In genomic region chr12:53757095-53757770, GRCh38 we compare ENCODE assay signal across 8 cellular contexts. TPM values are rescaled to one million over a fixed set of nuclear protein-coding genes. Genes with fewer than 3 reads are reported as not detected.
DNase-seq lines count a peak whose midpoint lies in the region; ATAC-seq and TF ChIP-seq lines count a peak whose summit lies in the region.

No MANE protein-coding gene starts in this region.

- no peak overlapping the region for H3K27ac Mint-ChIP-seq in Calu3 (ENCODE audit: unreplicated experiment)

- no peak overlapping the region for H2AFZ ChIP-seq in PC-9

- H3K27me3 Mint-ChIP-seq in Calu3 (ENCODE audit: unreplicated experiment): peaks cover 48% of the 10 kb centered on the region

- H3K9me3 ChIP-seq in PC-9 (ENCODE audit: insufficient read depth, low read depth) (no peaks in the 10 kb centered on the region), gastroesophageal sphincter (no peaks in the 10 kb centered on the region), thyroid gland (no peaks in the 10 kb centered on the region)

- no peak for TF ChIP-seq EP300 in gastroesophageal sphincter (IDR thresholded peaks at IDR 0.05)

- CTCF ChIA-PET in Calu3 (lab: Charles Lee) (interaction anchor here (0.7 to 1.8 kb wide), 11 partner anchors 11 to 1999 kb away, joined by 3 to 20 read pairs (median 6); no protein-coding TSS in a partner anchor), PC-9 (lab: Charles Lee) (interaction anchor here (0.7 to 1.7 kb wide), 5 partner anchors 8 to 658 kb away, joined by 3 to 9 read pairs (median 4); no protein-coding TSS in a partner anchor)

- no peaks in the 10 kb centered on the region for H3K4me1 Mint-ChIP-seq in Calu3 (ENCODE audit: low read depth, unreplicated experiment)

- POLR2A ChIA-PET in PC-9 (lab: Charles Lee; ENCODE audit: unreplicated experiment): no interaction called here

- H3K79me2 ChIP-seq in PC-9 (ENCODE audit: low read depth): no peaks in the 10 kb centered on the region

- WGBS in gastroesophageal sphincter (ENCODE audit: low coverage in 1 of 2), 2 donors: 9 to 21% methylated on average over 3 to 10 of the region's 17 CpGs
- 7 to 8% methylated on average over 15 to 17 of the region's 17 CpGs for WGBS in thyroid gland, 2 donors

- no peak overlapping the region for H3K4me3 ChIP-seq in PC-9
- H3K4me3 ChIP-seq in gastroesophageal sphincter: no peak overlapping the region
- no peak overlapping the region for H3K4me3 ChIP-seq in thyroid gland (replicated peaks in 1 of 3)

- H3K9me3 Mint-ChIP-seq in Calu3 (ENCODE audit: low read depth, unreplicated experiment): no peaks in the 10 kb centered on the region

- peak; percentile 93 for DNase-seq in Calu3
- peak; percentile 91 for DNase-seq in GM20000 (ENCODE audit: low spot score)
- DNase-seq in HT-29 (ENCODE audit: low spot score): peak; percentile 87
- peak in 1 of 2 experiments; percentile 49 for DNase-seq in PC-9
- peak; percentile 70 for DNase-seq in activated T-helper 9 cell treated with anti-CD3 and anti-CD28 coated beads, Interleukin-2, amount 50 U/mL, for 16 hours (ENCODE audit: low read depth)
- DNase-seq in occipital lobe (lab: John Stamatoyannopoulos, UW): peak; percentile 27
- peak; percentile 75 to 79 for DNase-seq in thyroid gland

- BruUV-seq in Calu3 (replicated peaks; lab: Mats Ljungman, UMichigan) (no TSS peak), PC-9 (replicated peaks; lab: Mats Ljungman, UMichigan) (no TSS peak)

- no peaks in the 10 kb centered on the region for H3F3A ChIP-seq in PC-9 (ENCODE audit: insufficient read depth, low read depth)

- peak; percentile 61 for ATAC-seq in gastroesophageal sphincter

- H3K4me1 ChIP-seq in PC-9 (replicated peaks; ENCODE audit: insufficient read depth) (0 out of 2 replicates have a peak, but pooled peaks cover 10% of the 10 kb centered on the region), gastroesophageal sphincter (peaks cover 0 to 17% (median under 1%) of the 10 kb centered on the region in 3 donors), thyroid gland (peaks cover 17 to 22% of the 10 kb centered on the region in 2 donors)

- no peaks in the 10 kb centered on the region for H3K9me2 ChIP-seq in PC-9 (ENCODE audit: insufficient read depth)

- no peaks in the 10 kb centered on the region for H3K27me3 ChIP-seq in PC-9 (ENCODE audit: insufficient read depth, low read depth)
- peaks cover 52% of the 10 kb centered on the region for H3K27me3 ChIP-seq in gastroesophageal sphincter
- no peaks in the 10 kb centered on the region for H3K27me3 ChIP-seq in thyroid gland

- no peak overlapping the region for H3K4me3 Mint-ChIP-seq in Calu3 (ENCODE audit: low read depth, unreplicated experiment)

- no peak overlapping the region for H3K4me2 ChIP-seq in PC-9

- intact Hi-C loops in Calu3 (cut with micrococcal nuclease; ENCODE audit: unreplicated experiment): no loop called here
- intact Hi-C loops in PC-9 (cut with micrococcal nuclease; ENCODE audit: unreplicated experiment): no loop called here
- intact Hi-C loops in thyroid gland (cut with DNase I): no loop called here

- H3K36me3 Mint-ChIP-seq in Calu3 (ENCODE audit: insufficient read depth, unreplicated experiment): no peaks in the 10 kb centered on the region

- TF ChIP-seq CTCF in Calu3 (IDR thresholded peaks at IDR 0.05; ENCODE audit: unreplicated experiment) (peak; percentile 94), GM20000 (IDR thresholded peaks at IDR 0.05; ENCODE audit: extremely low read depth, missing control alignments) (peak; percentile 88), PC-9 (conservative IDR thresholded peaks at IDR 0.05) (peak; percentile 86), gastroesophageal sphincter (IDR thresholded peaks at IDR 0.05) (peak; percentile 68 to 89 (median 82)), thyroid gland (IDR thresholded peaks at IDR 0.05) (peak; percentile 74 to 99 (median 82))

- H3K27ac ChIP-seq in PC-9: no peak overlapping the region
- H3K27ac ChIP-seq in gastroesophageal sphincter: no peak overlapping the region
- no peak overlapping the region for H3K27ac ChIP-seq in thyroid gland

- no peaks in the 10 kb centered on the region for H3K36me3 ChIP-seq in PC-9 (ENCODE audit: low read depth)
- no peaks in the 10 kb centered on the region for H3K36me3 ChIP-seq in gastroesophageal sphincter
- no peaks in the 10 kb centered on the region for H3K36me3 ChIP-seq in thyroid gland

- TF ChIP-seq POLR2A in gastroesophageal sphincter (IDR thresholded peaks at IDR 0.05) (no peak), thyroid gland (IDR thresholded peaks at IDR 0.05) (no peak)

- H4K20me1 ChIP-seq in PC-9 (ENCODE audit: insufficient read depth): no peaks in the 10 kb centered on the region

RNA-seq across cellular contexts. Expression of gene CISTR, which starts 5.5 kb away (rescaled TPM):
- not detected in 2 replicates for total RNA-seq in Calu3 (2022)
- not detected in 2 replicates for total RNA-seq in HT-29 (2014; rRNA removed; shearing (Covaris generic))
- total RNA-seq in PC-9 (2021): not detected in 2 replicates
- 1 to 10 TPM in 1 of 4 donors, not detected in 3; 1.4 TPM for total RNA-seq in gastroesophageal sphincter
- total RNA-seq in occipital lobe: not detected
- total RNA-seq in thyroid gland: not detected

RNA-seq across cellular contexts. Expression of gene CALCOCO1, which starts 30.0 kb away (rescaled TPM):
- total RNA-seq in Calu3 (2022) (42.1 and 44.4 TPM in 2 replicates), PC-9 (2021) (67.4 and 88.9 TPM in 2 replicates), gastroesophageal sphincter (100 to 1,000 TPM; 400 to 469 (median 424) TPM), occipital lobe (69.7 TPM), thyroid gland (100 to 1,000 TPM; 153 to 212 (median 155) TPM)
- 39.9 and 64.4 TPM in 2 replicates for total RNA-seq in HT-29 (2014; rRNA removed; shearing (Covaris generic))
